Comparison of ENCODE assay signal across 1 cellular context in the genomic region with DNA sequence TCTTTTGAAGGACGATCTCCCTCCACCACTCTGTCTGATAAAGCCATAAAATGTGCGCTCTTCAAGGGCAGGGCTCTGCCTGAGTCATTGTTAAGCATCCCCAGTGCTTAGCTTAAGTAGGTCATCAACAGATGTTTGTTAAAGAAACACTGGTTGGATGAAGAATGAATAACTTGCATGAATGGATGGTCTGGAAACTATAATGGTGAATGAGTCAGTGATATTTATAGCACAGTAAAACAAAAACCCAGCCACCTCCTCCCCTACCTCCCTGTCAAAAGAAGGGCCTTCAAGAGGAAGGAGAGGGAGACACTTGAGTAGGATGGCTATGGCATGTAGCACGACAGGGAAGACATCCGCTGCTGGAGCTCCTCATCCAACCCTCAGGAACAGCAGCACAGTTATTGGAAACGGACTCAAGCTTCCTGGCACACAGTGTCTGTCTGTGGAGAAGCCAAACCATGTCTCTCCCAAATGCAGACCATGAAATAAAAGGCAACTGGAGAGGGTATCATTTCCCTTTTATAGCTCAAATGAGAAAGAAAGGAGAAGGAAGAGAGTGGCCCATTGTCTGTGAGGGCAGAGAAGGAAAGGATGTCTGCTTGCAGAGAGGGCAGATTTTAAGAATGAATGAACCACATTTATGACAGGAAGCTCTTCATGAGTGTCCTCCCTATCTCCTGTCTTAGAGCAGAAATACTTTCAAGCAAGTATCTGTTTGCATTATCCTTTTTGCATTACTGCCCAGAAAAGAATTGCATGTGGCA.
TF ChIP-seq lines count a peak whose summit lies in the region.

No MANE protein-coding gene starts in this region.

TF ChIP-seq in HEK293, 187 proteins besides CTCF, POLR2A, EP300 and RAD21 (continued from another document):
- TF ChIP-seq, protein P1, sequence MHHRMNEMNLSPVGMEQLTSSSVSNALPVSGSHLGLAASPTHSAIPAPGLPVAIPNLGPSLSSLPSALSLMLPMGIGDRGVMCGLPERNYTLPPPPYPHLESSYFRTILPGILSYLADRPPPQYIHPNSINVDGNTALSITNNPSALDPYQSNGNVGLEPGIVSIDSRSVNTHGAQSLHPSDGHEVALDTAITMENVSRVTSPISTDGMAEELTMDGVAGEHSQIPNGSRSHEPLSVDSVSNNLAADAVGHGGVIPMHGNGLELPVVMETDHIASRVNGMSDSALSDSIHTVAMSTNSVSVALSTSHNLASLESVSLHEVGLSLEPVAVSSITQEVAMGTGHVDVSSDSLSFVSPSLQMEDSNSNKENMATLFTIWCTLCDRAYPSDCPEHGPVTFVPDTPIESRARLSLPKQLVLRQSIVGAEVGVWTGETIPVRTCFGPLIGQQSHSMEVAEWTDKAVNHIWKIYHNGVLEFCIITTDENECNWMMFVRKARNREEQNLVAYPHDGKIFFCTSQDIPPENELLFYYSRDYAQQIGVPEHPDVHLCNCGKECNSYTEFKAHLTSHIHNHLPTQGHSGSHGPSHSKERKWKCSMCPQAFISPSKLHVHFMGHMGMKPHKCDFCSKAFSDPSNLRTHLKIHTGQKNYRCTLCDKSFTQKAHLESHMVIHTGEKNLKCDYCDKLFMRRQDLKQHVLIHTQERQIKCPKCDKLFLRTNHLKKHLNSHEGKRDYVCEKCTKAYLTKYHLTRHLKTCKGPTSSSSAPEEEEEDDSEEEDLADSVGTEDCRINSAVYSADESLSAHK (tag by site-specific recombination; IDR thresholded peaks at IDR 0.05), result no peak
- TF ChIP-seq MYNN (tag by site-specific recombination; IDR thresholded peaks at IDR 0.05; ENCODE audit: borderline replicate concordance) (peak; percentile 72; the same call in 1 of the 2 replicates), ZNF155 (tag by site-specific recombination; IDR thresholded peaks at IDR 0.05) (no peak)
